ENCODE assay signal across 1 cellular context in the genomic region with DNA sequence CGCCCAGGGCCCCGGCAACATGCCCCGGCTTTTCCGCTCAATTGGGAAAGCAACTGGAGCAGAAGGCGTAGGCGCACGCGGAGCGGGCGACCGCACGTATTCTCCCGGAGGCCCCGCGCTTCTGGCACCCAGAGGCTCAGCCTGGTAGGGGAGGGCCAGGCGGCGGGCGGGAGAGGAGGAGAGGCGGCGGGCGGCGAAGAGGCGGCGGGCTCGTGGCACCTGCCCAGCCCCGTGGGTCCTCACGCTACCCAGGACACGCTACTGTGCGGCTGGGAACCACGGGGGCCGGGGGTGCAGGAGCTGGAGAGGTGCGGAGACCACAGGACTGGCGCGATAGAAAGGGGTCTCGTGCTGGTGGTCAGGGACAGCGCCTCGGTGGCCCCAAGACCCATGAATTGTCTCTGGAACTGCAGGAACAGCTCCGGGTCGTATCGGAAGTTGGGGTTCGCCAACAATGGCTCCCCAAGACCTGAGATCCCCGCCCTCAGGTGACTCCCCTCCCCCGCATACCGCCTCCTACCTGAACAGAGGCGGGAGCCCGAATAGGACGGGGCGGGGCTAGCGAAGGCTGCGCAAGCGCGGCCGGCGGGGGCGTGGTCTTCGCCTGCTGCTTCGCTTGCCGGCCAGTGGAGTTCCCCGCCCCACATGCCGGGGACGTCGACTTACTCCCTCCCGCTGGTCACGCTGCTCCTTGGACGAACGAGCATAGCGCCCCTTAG.
TF ChIP-seq lines count a peak whose summit lies in the region.

SLC37A4 (minus strand) TSS at position 549 of the 719 bp plus-strand sequence.

TF ChIP-seq in H1, 55 proteins besides CTCF, POLR2A, EP300 and RAD21 (continued from another document):
- TF ChIP-seq RXRA (IDR thresholded peaks at IDR 0.05; ENCODE audit: insufficient read depth, low read depth, low read length) (no peak), SRF (IDR thresholded peaks at IDR 0.05; ENCODE audit: low read depth, low read length) (no peak), KDM5A (IDR thresholded peaks at IDR 0.05; ENCODE audit: low read length) (no peak), KDM4A (IDR thresholded peaks at IDR 0.05; ENCODE audit: low read depth, low read length, severe bottlenecking) (peak; percentile 86), CREB1 (IDR thresholded peaks at IDR 0.05) (peak; percentile 78), SAP30 (IDR thresholded peaks at IDR 0.05; ENCODE audit: insufficient read depth, insufficient replicate concordance, low read length) (no peak), EGR1 (IDR thresholded peaks at IDR 0.05; ENCODE audit: borderline replicate concordance, low read depth, low read length) (peak; percentile 82; the same call in 1 of the 2 replicates), SP4 (IDR thresholded peaks at IDR 0.05; ENCODE audit: low read length) (peak; percentile 92), SIN3A (conservative IDR thresholded peaks at IDR 0.05 in 1 of 2, IDR thresholded peaks at IDR 0.05 in 1 of 2; ENCODE audit: low read depth in 1 of 2, low read length in 2 of 2) (peak in 1 of 2 experiments; percentile 74; a peak in 2 of 4 replicates), JUND (IDR thresholded peaks at IDR 0.05; ENCODE audit: low read length) (no peak), ASH2L (IDR thresholded peaks at IDR 0.05; ENCODE audit: low read length) (peak; percentile 67), FOSL1 (IDR thresholded peaks at IDR 0.05; ENCODE audit: insufficient read depth, low read depth, low read length) (no peak), HDAC2 (IDR thresholded peaks at IDR 0.05; ENCODE audit: borderline replicate concordance in 1 of 2, low read depth in 2 of 2, low read length in 2 of 2) (no peak), POU5F1 (IDR thresholded peaks at IDR 0.05; ENCODE audit: low read depth, low read length) (no peak), CHD2 (IDR thresholded peaks at IDR 0.05; ENCODE audit: low read length) (peak; percentile 68), GTF2F1 (IDR thresholded peaks at IDR 0.05; ENCODE audit: borderline replicate concordance, low read depth, low read length) (no peak; the same call in 1 of the 2 replicates), SP1 (IDR thresholded peaks at IDR 0.05; ENCODE audit: low read depth, low read length) (peak; percentile 68; the same call in 1 of the 2 replicates), TAF7 (optimal IDR thresholded peaks at IDR 0.05; ENCODE audit: borderline replicate concordance, low read depth, low read length) (no peak), EZH2 (IDR thresholded peaks at IDR 0.05; ENCODE audit: low read depth, low read length, severe bottlenecking) (no peak), E2F6 (IDR thresholded peaks at IDR 0.05) (peak; percentile 98), MAX (IDR thresholded peaks at IDR 0.05) (peak; percentile 98), POLR2AphosphoS5 (IDR thresholded peaks at IDR 0.05; ENCODE audit: low read depth, low read length) (peak; percentile 29), KDM1A (IDR thresholded peaks at IDR 0.05; ENCODE audit: borderline replicate concordance, low read length) (no peak), PHF8 (conservative IDR thresholded peaks at IDR 0.05; ENCODE audit: low read depth, low read length) (peak; percentile 82), USF2 (IDR thresholded peaks at IDR 0.05; ENCODE audit: low read length) (peak; percentile 57), CEBPB (IDR thresholded peaks at IDR 0.05; ENCODE audit: low read depth, low read length) (0 out of 2 replicates have a peak, but pooled peaks have one; percentile 20), GABPA (IDR thresholded peaks at IDR 0.05; ENCODE audit: borderline replicate concordance, insufficient read depth, low read length) (no peak), ATF2 (IDR thresholded peaks at IDR 0.05; ENCODE audit: low read length) (no peak)
- TF ChIP-seq, protein P1, sequence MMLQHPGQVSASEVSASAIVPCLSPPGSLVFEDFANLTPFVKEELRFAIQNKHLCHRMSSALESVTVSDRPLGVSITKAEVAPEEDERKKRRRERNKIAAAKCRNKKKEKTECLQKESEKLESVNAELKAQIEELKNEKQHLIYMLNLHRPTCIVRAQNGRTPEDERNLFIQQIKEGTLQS (IDR thresholded peaks at IDR 0.05; ENCODE audit: insufficient read depth, low read depth, low read length): peak; percentile 26; the same call in 1 of the 2 replicates
